ENCODE assay signal across 10 cellular contexts in genomic region chr10:124667425-124668130, GRCh38.
DNase-seq lines count a peak whose midpoint lies in the region; ATAC-seq and TF ChIP-seq lines count a peak whose summit lies in the region.
"Had no signal": no experiment of that assay in that cellular context is flagged by ENCODE, and none has a peak within 500 bp of the region (broad histone marks: within the 10 kb centered on the region; RNA-seq: fewer than 3 reads in every experiment).

No MANE protein-coding gene starts in this region.

- peaks cover 8% of the 10 kb centered on the region for H3K36me3 Mint-ChIP-seq in nephron (ENCODE audit: low read depth)

- H3K27ac ChIP-seq in dorsolateral prefrontal cortex, result peak overlapping the region; percentile 63 to 100 (median 97)
- peak overlapping the region in 1 of 4 donors; percentile 22 for H3K27ac ChIP-seq in transverse colon

- peaks cover 0 to 45% (median 21%) of the 10 kb centered on the region in 4 donors for H3K4me1 ChIP-seq in transverse colon

- H3K27me3 ChIP-seq in dorsolateral prefrontal cortex (no peaks in the 10 kb centered on the region), transverse colon (no peaks in the 10 kb centered on the region)
- H3K27me3 ChIP-seq: adrenal gland had no signal

- no peak for TF ChIP-seq EP300 in transverse colon (IDR thresholded peaks at IDR 0.05; ENCODE audit: low read depth)

- H3K9me3 Mint-ChIP-seq in nephron, result no peaks in the 10 kb centered on the region

- H3K36me3 ChIP-seq in transverse colon, result no peaks in the 10 kb centered on the region

- 82% methylated on average over 11 of the region's 11 CpGs; no CpG with 5 or more reads in 1 of the 2 donors for WGBS in transverse colon (ENCODE audit: low coverage in 1 of 2), 2 donors

- no peak for TF ChIP-seq POLR2A in transverse colon (IDR thresholded peaks at IDR 0.05)

- H3K4me3 Mint-ChIP-seq in nephron, result peak overlapping the region in 1 of 3 experiments; percentile 30

- ATAC-seq in Right ventricle myocardium inferior, result no peak
- no peak for ATAC-seq in GM21529 (IDR thresholded peaks at IDR 0.05; ENCODE audit: unreplicated experiment)
- ATAC-seq in GM21526 (IDR thresholded peaks at IDR 0.05; ENCODE audit: low FRiP score, unreplicated experiment), result no peak

- peaks cover 38% of the 10 kb centered on the region for H3K4me1 Mint-ChIP-seq in nephron

- no peaks in the 10 kb centered on the region for H3K9me3 ChIP-seq in transverse colon
- H3K9me3 ChIP-seq: adrenal gland had no signal

- in situ Hi-C loops in transverse colon (cut with MboI; ENCODE audit: low pct_ligation_motif_present in 1 of 4, low pct_unique_long_range_greater_than_20kb in 1 of 4, low sequenced_read_pairs in 3 of 4), result no loop called here

- DNase-seq in Right ventricle myocardium inferior (ENCODE audit: missing footprints), result peak; percentile 45
- DNase-seq in cardiac septum (ENCODE audit: low spot score), result no peak
- no peak for DNase-seq in dorsolateral prefrontal cortex
- DNase-seq in transverse colon, result peak; percentile 47
- no peak for DNase-seq in DMS114 treated with DMSO at 0.1 percent for 48 hours (lab: John Stamatoyannopoulos, UW; ENCODE audit: unreplicated experiment)
- DNase-seq: adrenal gland, DMS53 had no signal

- intact Hi-C loops in Right ventricle myocardium inferior (cut with DNase I), result no loop called here
- intact Hi-C loops in cardiac septum (cut with DNase I), result no loop called here
- intact Hi-C loops in dorsolateral prefrontal cortex (cut with DNase I), result loop anchor here in 1 of 2 donors (2.0 kb wide), 1 partner anchor 19 kb away; no protein-coding TSS in a partner anchor
- intact Hi-C loops in transverse colon (cut with DNase I; ENCODE audit: low total_unique reads), result no loop called here

- no peaks in the 10 kb centered on the region for H3K27me3 Mint-ChIP-seq in nephron (ENCODE audit: low read depth)

- no peak for TF ChIP-seq CTCF in dorsolateral prefrontal cortex (IDR thresholded peaks at IDR 0.05 in 54 of 56, conservative IDR thresholded peaks at IDR 0.05 in 2 of 56; ENCODE audit: low read depth in 1 of 56, partially characterized antibody in 56 of 56)
- no peak for TF ChIP-seq CTCF in nephron (IDR thresholded peaks at IDR 0.05; ENCODE audit: unreplicated experiment in 3 of 3)
- TF ChIP-seq CTCF in transverse colon (IDR thresholded peaks at IDR 0.05), result no peak

- peak overlapping the region in 1 of 59 donors; percentile 12 for H3K4me3 ChIP-seq in dorsolateral prefrontal cortex
- no peak overlapping the region for H3K4me3 ChIP-seq in transverse colon
- H3K4me3 ChIP-seq: adrenal gland had no signal

- H3K27ac Mint-ChIP-seq in nephron, result peak overlapping the region; percentile 80 to 87 (median 85)

Comparison
In these comparisons a context has a peak if more than half of its experiments do, and no peak if none do; other contexts are left out.
1. DNase-seq: peak in Right ventricle myocardium inferior (single experiment) and transverse colon (single experiment); none in cardiac septum (single experiment), dorsolateral prefrontal cortex (0 of 10) and DMS114 treated with DMSO at 0.1 percent for 48 hours (single experiment).